Comparison of ENCODE assay signal across 20 cellular contexts in the genomic region with DNA sequence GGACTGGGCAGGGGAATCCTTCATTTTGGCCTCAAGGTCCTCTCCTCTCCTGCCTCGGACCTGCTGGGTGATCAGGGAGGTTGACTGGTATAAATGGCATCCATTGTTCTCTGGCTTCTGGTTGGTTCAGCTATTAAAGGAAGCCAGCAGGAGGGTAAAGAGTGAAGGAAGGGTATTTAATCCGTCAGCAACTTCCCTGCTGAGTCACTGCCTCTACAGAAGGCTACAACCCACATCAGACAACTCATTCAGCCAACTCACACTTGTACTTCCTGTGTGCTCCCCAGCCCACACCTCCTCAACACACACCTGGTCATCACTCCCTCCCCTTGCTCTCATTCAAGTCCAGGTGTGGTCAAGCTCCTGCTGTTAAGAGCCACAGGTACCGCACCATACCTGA.
DNase-seq lines count a peak whose midpoint lies in the region; ATAC-seq, FAIRE-seq and TF ChIP-seq lines count a peak whose summit lies in the region.
"Had no signal": no experiment of that assay in that cellular context is flagged by ENCODE, and none has a peak within 500 bp of the region (broad histone marks: within the 10 kb centered on the region; RNA-seq: fewer than 3 reads in every experiment).

No MANE protein-coding gene starts in this region.

- no peaks in the 10 kb centered on the region for H4K20me1 ChIP-seq in BLaER1

- H3K4me1 ChIP-seq in BLaER1 (peaks cover 8% of the 10 kb centered on the region), foreskin keratinocyte (no peaks in the 10 kb centered on the region)
- H3K4me1 ChIP-seq: colonic mucosa had no signal

- H3K36me3 ChIP-seq in BLaER1 = no peaks in the 10 kb centered on the region
- H3K36me3 ChIP-seq: colonic mucosa had no signal

- no peak overlapping the region for H3K27ac Mint-ChIP-seq in CD4-positive, alpha-beta T cell
- H3K27ac Mint-ChIP-seq: B cell; natural killer cell treated with Interleukin-12 subunit alpha and Interleukin-12 subunit beta and Interleukin-15 and Interleukin-18, amount 100 ng/mL, for 72 hours; T-helper 1 cell treated with Interleukin-12 subunit alpha and Interleukin-12 subunit beta and Interleukin-4 antibody, amounts not matched to agents 30 μg/mL and 1 μg/mL, for 36 hours had no signal

- peaks cover 10% of the 10 kb centered on the region for H3K9me3 ChIP-seq in BLaER1
- peaks cover 4% of the 10 kb centered on the region for H3K9me3 ChIP-seq in CD4-positive, alpha-beta T cell (ENCODE audit: control insufficient read depth, low read length)
- H3K9me3 ChIP-seq: colonic mucosa had no signal

- TF ChIP-seq CTCF in foreskin keratinocyte (conservative IDR thresholded peaks at IDR 0.05) = no peak
- TF ChIP-seq CTCF in CD4-positive, alpha-beta T cell (IDR thresholded peaks at IDR 0.05) = no peak

- H3K27me3 ChIP-seq in BLaER1 (no peaks in the 10 kb centered on the region), foreskin keratinocyte (no peaks in the 10 kb centered on the region)
- H3K27me3 ChIP-seq in CD4-positive, alpha-beta T cell (ENCODE audit: control insufficient read depth, insufficient read depth, low read length) = peaks cover 11% of the 10 kb centered on the region
- H3K27me3 ChIP-seq: colonic mucosa, hepatocyte had no signal

- H3K27ac ChIP-seq in BLaER1 (no peak overlapping the region), foreskin keratinocyte (no peak overlapping the region)
- no peak overlapping the region for H3K27ac ChIP-seq in CD4-positive, alpha-beta T cell (ENCODE audit: low read depth, low read length)
- H3K27ac ChIP-seq: colonic mucosa, hepatocyte had no signal

- ATAC-seq in foreskin keratinocyte = peak; percentile 46
- no peak for ATAC-seq in GM19328 (IDR thresholded peaks at IDR 0.05; ENCODE audit: unreplicated experiment)
- no peak for ATAC-seq in CD4-positive, alpha-beta T cell (ENCODE audit: poor library complexity)
- ATAC-seq: natural killer cell treated with Interleukin-12 subunit alpha and Interleukin-12 subunit beta and Interleukin-15 and Interleukin-18, amount 100 ng/mL, for 72 hours had no signal

- CTCF ChIA-PET in CD4-positive, alpha-beta T cell (lab: Charles Lee) = no interaction called here

- no peak overlapping the region for H3K4me3 Mint-ChIP-seq in CD4-positive, alpha-beta T cell
- H3K4me3 Mint-ChIP-seq: B cell; natural killer cell treated with Interleukin-12 subunit alpha and Interleukin-12 subunit beta and Interleukin-15 and Interleukin-18, amount 100 ng/mL, for 72 hours; T-helper 1 cell treated with Interleukin-12 subunit alpha and Interleukin-12 subunit beta and Interleukin-4 antibody, amounts not matched to agents 30 μg/mL and 1 μg/mL, for 36 hours had no signal

- H3K4me2 ChIP-seq in BLaER1 = peak overlapping the region; percentile 32; the same call in 1 of the 2 replicates
- H3K4me2 ChIP-seq: hepatocyte had no signal

- H3K4me1 Mint-ChIP-seq in CD4-positive, alpha-beta T cell (ENCODE audit: low read depth) = no peaks in the 10 kb centered on the region

- intact Hi-C loops in CD4-positive, alpha-beta T cell (cut with DNase I, micrococcal nuclease) = no loop called here

- FAIRE-seq in H54 (lab: Jason Lieb, UNC) = peak; percentile 62
- no peak for FAIRE-seq in RCC 7860 (lab: Jason Lieb, UNC)
- FAIRE-seq in GM19239 (lab: Jason Lieb, UNC) = no peak
- FAIRE-seq: G401.6 had no signal

- no peaks in the 10 kb centered on the region for H3K36me3 Mint-ChIP-seq in CD4-positive, alpha-beta T cell (ENCODE audit: low read depth)

- H3K27me3 Mint-ChIP-seq in CD4-positive, alpha-beta T cell = peaks cover 21% of the 10 kb centered on the region

- DNase-seq in H54 (ENCODE audit: insufficient read length, low spot score) (peak; percentile 21), RCC 7860 (ENCODE audit: low spot score) (peak; percentile 39), foreskin keratinocyte (peak; percentile 20 to 35), NCI-H2081 treated with DMSO at 0.1 percent for 48 hours (lab: John Stamatoyannopoulos, UW) (no peak), GM19239 (ENCODE audit: insufficient read length, low spot score) (no peak)
- no peak for DNase-seq in CD4-positive, alpha-beta T cell
- DNase-seq: activated CD4-positive, alpha-beta T cell treated with anti-CD3 and anti-CD28 coated beads for 48 hours; activated T-cell treated with anti-CD3 and anti-CD28 coated beads, Interleukin-2, amount 50 U/mL, for 48 hours; colonic mucosa; Karpas-422; NCI-H2227 treated with DMSO at 0.1 percent for 48 hours; stimulated activated CD4-positive, alpha-beta T cell treated with anti-CD3 and anti-CD28 coated beads, Interleukin-2, amount 100 ng/mL, for 48 hours; trophoblast cell had no signal

- POLR2A ChIA-PET in CD4-positive, alpha-beta T cell (lab: Charles Lee) = no interaction called here

- peaks cover 2% of the 10 kb centered on the region for H3K9me3 Mint-ChIP-seq in CD4-positive, alpha-beta T cell

- no peak overlapping the region for H3K9ac ChIP-seq in BLaER1

- no peak for TF ChIP-seq POLR2A in H54 (IDR thresholded peaks at IDR 0.05; ENCODE audit: low read depth, low read length)

- H3K4me3 ChIP-seq in BLaER1 = no peak overlapping the region
- H3K4me3 ChIP-seq: colonic mucosa, hepatocyte had no signal

Comparison
In these comparisons a context has a peak if more than half of its experiments do, and no peak if none do; other contexts are left out.
1. DNase-seq: peak in H54 (single experiment), RCC 7860 (single experiment) and foreskin keratinocyte (2 of 2); none in NCI-H2081 treated with DMSO at 0.1 percent for 48 hours (single experiment), GM19239 (single experiment) and CD4-positive, alpha-beta T cell (0 of 10).